In the genomic region with DNA sequence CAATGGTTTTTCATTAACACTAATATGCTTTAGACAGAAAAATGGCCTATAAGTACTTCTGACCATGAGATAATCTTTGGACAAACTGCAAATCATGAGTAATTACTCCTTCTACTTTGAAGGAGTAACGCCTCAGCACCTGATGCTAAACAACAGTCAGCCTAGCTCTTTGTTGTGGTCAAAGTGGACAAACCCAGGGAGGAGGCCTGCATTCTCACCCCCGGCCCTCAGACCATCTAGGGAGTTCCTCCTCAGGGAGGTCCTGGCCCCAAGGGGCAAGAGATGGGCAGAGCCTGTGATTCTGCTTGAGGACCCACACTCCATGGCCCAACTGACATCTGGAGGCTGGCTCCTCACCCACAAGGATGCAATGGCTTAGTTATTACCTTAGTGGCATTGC, we compare ENCODE assay signal across 1 cellular context.
TF ChIP-seq lines count a peak whose summit lies in the region.

No MANE protein-coding gene starts in this region.

TF ChIP-seq in WTC11, 78 proteins besides CTCF, POLR2A, EP300 and RAD21 (continued from another document):
- TF ChIP-seq, protein P1, sequence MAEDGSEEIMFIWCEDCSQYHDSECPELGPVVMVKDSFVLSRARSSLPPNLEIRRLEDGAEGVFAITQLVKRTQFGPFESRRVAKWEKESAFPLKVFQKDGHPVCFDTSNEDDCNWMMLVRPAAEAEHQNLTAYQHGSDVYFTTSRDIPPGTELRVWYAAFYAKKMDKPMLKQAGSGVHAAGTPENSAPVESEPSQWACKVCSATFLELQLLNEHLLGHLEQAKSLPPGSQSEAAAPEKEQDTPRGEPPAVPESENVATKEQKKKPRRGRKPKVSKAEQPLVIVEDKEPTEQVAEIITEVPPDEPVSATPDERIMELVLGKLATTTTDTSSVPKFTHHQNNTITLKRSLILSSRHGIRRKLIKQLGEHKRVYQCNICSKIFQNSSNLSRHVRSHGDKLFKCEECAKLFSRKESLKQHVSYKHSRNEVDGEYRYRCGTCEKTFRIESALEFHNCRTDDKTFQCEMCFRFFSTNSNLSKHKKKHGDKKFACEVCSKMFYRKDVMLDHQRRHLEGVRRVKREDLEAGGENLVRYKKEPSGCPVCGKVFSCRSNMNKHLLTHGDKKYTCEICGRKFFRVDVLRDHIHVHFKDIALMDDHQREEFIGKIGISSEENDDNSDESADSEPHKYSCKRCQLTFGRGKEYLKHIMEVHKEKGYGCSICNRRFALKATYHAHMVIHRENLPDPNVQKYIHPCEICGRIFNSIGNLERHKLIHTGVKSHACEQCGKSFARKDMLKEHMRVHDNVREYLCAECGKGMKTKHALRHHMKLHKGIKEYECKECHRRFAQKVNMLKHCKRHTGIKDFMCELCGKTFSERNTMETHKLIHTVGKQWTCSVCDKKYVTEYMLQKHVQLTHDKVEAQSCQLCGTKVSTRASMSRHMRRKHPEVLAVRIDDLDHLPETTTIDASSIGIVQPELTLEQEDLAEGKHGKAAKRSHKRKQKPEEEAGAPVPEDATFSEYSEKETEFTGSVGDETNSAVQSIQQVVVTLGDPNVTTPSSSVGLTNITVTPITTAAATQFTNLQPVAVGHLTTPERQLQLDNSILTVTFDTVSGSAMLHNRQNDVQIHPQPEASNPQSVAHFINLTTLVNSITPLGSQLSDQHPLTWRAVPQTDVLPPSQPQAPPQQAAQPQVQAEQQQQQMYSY (CRISPR knock-in tag; IDR thresholded peaks at IDR 0.05), result no peak
- TF ChIP-seq HMGXB4 (CRISPR knock-in tag; IDR thresholded peaks at IDR 0.05), result no peak
- TF ChIP-seq TP53 (CRISPR knock-in tag; IDR thresholded peaks at IDR 0.05), result no peak
- TF ChIP-seq USF1 (CRISPR knock-in tag; IDR thresholded peaks at IDR 0.05), result no peak
- no peak for TF ChIP-seq ETV6 (CRISPR knock-in tag; IDR thresholded peaks at IDR 0.05)
- TF ChIP-seq SP1 (CRISPR knock-in tag; conservative IDR thresholded peaks at IDR 0.05), result no peak
- TF ChIP-seq ZNF416 (CRISPR knock-in tag; IDR thresholded peaks at IDR 0.05), result no peak
- no peak for TF ChIP-seq ZNF121 (CRISPR knock-in tag; IDR thresholded peaks at IDR 0.05)
- TF ChIP-seq NFE2L1 (CRISPR knock-in tag; IDR thresholded peaks at IDR 0.05), result no peak
- TF ChIP-seq, protein P2, sequence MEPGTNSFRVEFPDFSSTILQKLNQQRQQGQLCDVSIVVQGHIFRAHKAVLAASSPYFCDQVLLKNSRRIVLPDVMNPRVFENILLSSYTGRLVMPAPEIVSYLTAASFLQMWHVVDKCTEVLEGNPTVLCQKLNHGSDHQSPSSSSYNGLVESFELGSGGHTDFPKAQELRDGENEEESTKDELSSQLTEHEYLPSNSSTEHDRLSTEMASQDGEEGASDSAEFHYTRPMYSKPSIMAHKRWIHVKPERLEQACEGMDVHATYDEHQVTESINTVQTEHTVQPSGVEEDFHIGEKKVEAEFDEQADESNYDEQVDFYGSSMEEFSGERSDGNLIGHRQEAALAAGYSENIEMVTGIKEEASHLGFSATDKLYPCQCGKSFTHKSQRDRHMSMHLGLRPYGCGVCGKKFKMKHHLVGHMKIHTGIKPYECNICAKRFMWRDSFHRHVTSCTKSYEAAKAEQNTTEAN (CRISPR knock-in tag; IDR thresholded peaks at IDR 0.05), result no peak
- no peak for TF ChIP-seq ERG (CRISPR knock-in tag; IDR thresholded peaks at IDR 0.05)
- TF ChIP-seq, protein P3, sequence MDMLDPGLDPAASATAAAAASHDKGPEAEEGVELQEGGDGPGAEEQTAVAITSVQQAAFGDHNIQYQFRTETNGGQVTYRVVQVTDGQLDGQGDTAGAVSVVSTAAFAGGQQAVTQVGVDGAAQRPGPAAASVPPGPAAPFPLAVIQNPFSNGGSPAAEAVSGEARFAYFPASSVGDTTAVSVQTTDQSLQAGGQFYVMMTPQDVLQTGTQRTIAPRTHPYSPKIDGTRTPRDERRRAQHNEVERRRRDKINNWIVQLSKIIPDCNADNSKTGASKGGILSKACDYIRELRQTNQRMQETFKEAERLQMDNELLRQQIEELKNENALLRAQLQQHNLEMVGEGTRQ (CRISPR knock-in tag; IDR thresholded peaks at IDR 0.05), result no peak
- no peak for TF ChIP-seq NFYB (CRISPR knock-in tag; conservative IDR thresholded peaks at IDR 0.05; ENCODE audit: low read depth)
TF ChIP-seq in WTC11: peak in this region for 0.
